ENCODE assay signal across 16 cellular contexts in genomic region chr9:91882628-91883027, GRCh38.
DNase-seq lines count a peak whose midpoint lies in the region; ATAC-seq and TF ChIP-seq lines count a peak whose summit lies in the region.
"Had no signal": no experiment of that assay in that cellular context is flagged by ENCODE, and none has a peak within 500 bp of the region (broad histone marks: within the 10 kb centered on the region; RNA-seq: fewer than 3 reads in every experiment).

No MANE protein-coding gene starts in this region.

- H3K27ac ChIP-seq in caudate nucleus (ENCODE audit: low read depth, low read length), result no peak overlapping the region
- H3K27ac ChIP-seq: A549, body of pancreas, KMS-11, uterus had no signal

- no peak overlapping the region for H3K4me3 ChIP-seq in epithelial cell of esophagus (ENCODE audit: low read length)
- H3K4me3 ChIP-seq: A549, body of pancreas, uterus had no signal

- in situ Hi-C loops in GM13977 (cut with MboI; ENCODE audit: low pct_unique_long_range_greater_than_20kb, low sequenced_read_pairs, unreplicated experiment), result no loop called here

- peak; percentile 18 for TF ChIP-seq CTCF in GM13977 (IDR thresholded peaks at IDR 0.05; ENCODE audit: extremely low read depth, insufficient read depth, missing control alignments)
- peak; percentile 27 for TF ChIP-seq CTCF in epithelial cell of esophagus (IDR thresholded peaks at IDR 0.05; ENCODE audit: insufficient read depth, low read depth, low read length, missing control alignments)

- no peak for ATAC-seq in GM18861 (IDR thresholded peaks at IDR 0.05; ENCODE audit: unreplicated experiment)
- ATAC-seq: A549, body of pancreas, T-helper 17 cell had no signal

- DNase-seq in NCI-H748 (lab: John Stamatoyannopoulos, UW; ENCODE audit: unreplicated experiment), result peak; percentile 8
- no peak for DNase-seq in NCI-H748 treated with DMSO at 0.1 percent for 48 hours (lab: John Stamatoyannopoulos, UW)
- no peak for DNase-seq in GM13977 (ENCODE audit: low spot score)
- DNase-seq in NCI-H82 treated with DMSO at 0.1 percent for 48 hours (lab: John Stamatoyannopoulos, UW; ENCODE audit: unreplicated experiment), result peak; percentile 50
- peak; percentile 8 for DNase-seq in epithelial cell of esophagus (ENCODE audit: low read depth)
- no peak for DNase-seq in caudate nucleus (lab: John Stamatoyannopoulos, UW)
- no peak for DNase-seq in midbrain (lab: John Stamatoyannopoulos, UW)
- DNase-seq: activated naive CD4-positive, alpha-beta T cell treated with anti-CD3 and anti-CD28 coated beads, Interleukin-2, amount 50 U/mL, for 16 hours; body of pancreas; NCI-H146; NCI-H510A treated with DMSO at 0.1 percent for 48 hours; T-helper 17 cell; uterus had no signal

Comparison
In these comparisons a context has a peak if more than half of its experiments do, and no peak if none do; other contexts are left out.
1. DNase-seq: peak in NCI-H748 (single experiment), NCI-H82 treated with DMSO at 0.1 percent for 48 hours (single experiment) and epithelial cell of esophagus (single experiment); none in NCI-H748 treated with DMSO at 0.1 percent for 48 hours (single experiment), GM13977 (single experiment), caudate nucleus (0 of 61) and midbrain (single experiment).